Comparison of ENCODE assay signal across 8 cellular contexts in the genomic region with DNA sequence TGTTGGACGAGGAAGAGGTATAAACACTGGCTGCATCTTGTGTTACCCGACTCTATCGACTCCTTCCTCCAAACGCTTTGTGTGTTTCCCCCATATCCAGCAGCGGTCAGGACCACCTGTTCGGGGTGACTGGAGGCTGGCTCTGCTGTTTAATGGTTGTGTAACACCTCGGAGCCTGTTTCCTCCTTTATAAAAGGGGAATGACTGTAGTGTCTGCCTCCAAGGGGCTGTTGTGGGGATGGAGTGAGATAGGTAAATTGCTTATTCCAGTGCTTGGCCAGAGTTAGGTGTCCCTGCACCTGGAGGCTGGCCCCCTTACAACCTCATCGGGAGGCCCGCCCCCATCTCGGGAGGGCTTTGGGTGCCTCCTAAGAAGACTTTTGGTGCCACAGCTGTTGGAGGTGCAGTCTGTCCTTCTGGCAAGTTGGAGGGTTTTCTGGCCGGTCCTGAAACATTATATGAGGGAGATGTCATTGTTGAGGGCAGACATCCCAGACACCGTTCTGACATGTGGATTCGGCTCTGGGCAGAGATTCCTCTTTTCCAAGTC. TPM values are rescaled to one million over a fixed set of nuclear protein-coding genes. Genes with fewer than 3 reads are reported as not detected.
A peak's percentile ranks its signal among the peaks of the same experiment; 100 is the strongest.
DNase-seq lines count a peak whose midpoint lies in the region; ATAC-seq, FAIRE-seq and TF ChIP-seq lines count a peak whose summit lies in the region.

No MANE protein-coding gene starts in this region.

- H3K4me1 ChIP-seq in pancreas = peaks cover 10 to 32% (median 14%) of the 10 kb centered on the region in 3 donors

- H3K4me3 ChIP-seq in epithelial cell of proximal tubule (ENCODE audit: low read depth, low read length) = peak overlapping the region; percentile 96
- H3K4me3 ChIP-seq in pancreas = peak overlapping the region; percentile 55 to 88 (median 80)

- FAIRE-seq in pancreas (lab: Jason Lieb, UNC) = no peak

- no peaks in the 10 kb centered on the region for H3K9me3 ChIP-seq in pancreas

- no peaks in the 10 kb centered on the region for H3K27me3 ChIP-seq in pancreas

- WGBS in pancreas, 2 donors = 0 to 1% methylated on average over 13 of the region's 13 CpGs

- POLR2A ChIA-PET in RWPE1 (lab: Yijun Ruan, JAX; ENCODE audit: low non-redundant PET) = interaction anchor here (0.8 to 1.6 kb wide), 2 partner anchors 17 to 73 kb away, joined by 3 to 5 read pairs; no protein-coding TSS in a partner anchor

- DNase-seq in NCI-H82 (lab: John Stamatoyannopoulos, UW) = peak; percentile 61
- DNase-seq in NCI-H82 treated with DMSO at 0.1 percent for 48 hours (lab: John Stamatoyannopoulos, UW; ENCODE audit: unreplicated experiment) = no peak
- no peak for DNase-seq in RWPE1 (ENCODE audit: low spot score)
- no peak for DNase-seq in epithelial cell of proximal tubule (ENCODE audit: low read depth)
- DNase-seq in pancreas = peak in 3 of 6 donors; percentile 39 to 55 (median 43)
- no peak for DNase-seq in NCI-H524 treated with DMSO at 0.1 percent for 48 hours (lab: John Stamatoyannopoulos, UW)
- DNase-seq in 8988T = no peak

- H3K36me3 ChIP-seq in pancreas = no peaks in the 10 kb centered on the region

- TF ChIP-seq CTCF in RWPE1 (conservative IDR thresholded peaks at IDR 0.05; ENCODE audit: low read depth) = no peak
- no peak for TF ChIP-seq CTCF in epithelial cell of proximal tubule (conservative IDR thresholded peaks at IDR 0.05; ENCODE audit: low read depth, low read length)
- no peak for TF ChIP-seq CTCF in pancreas (IDR thresholded peaks at IDR 0.05)

- CTCF ChIA-PET in RWPE1 (lab: Yijun Ruan, JAX) = no interaction called here

- ATAC-seq in pancreas = peak in 3 of 4 donors; percentile 1 to 6 (median 4)
- no peak for ATAC-seq in GM21825 (IDR thresholded peaks at IDR 0.05; ENCODE audit: unreplicated experiment)

- H3K27ac ChIP-seq in RWPE1 (peak overlapping the region; percentile 92), pancreas (peak overlapping the region; percentile 59 to 78 (median 74))

- intact Hi-C loops in pancreas (cut with DNase I) = no loop called here

RNA-seq across cellular contexts. Expression of a gene that starts 1.1 kb away (rescaled TPM):
- total RNA-seq in epithelial cell of proximal tubule (17.5 and 18.5 TPM in 2 replicates), pancreas (10 to 100 TPM; 44.0 to 78.0 (median 55.5) TPM)
- polyA plus RNA-seq in pancreas = 10 to 100 TPM; 35.4 to 90.1 TPM

RNA-seq across cellular contexts. Expression of a gene that starts 57.9 kb away (rescaled TPM):
- total RNA-seq in epithelial cell of proximal tubule (12.4 and 15.3 TPM in 2 replicates), pancreas (10 to 100 TPM in 3 of 6 donors, 1 to 10 TPM in 3; 8.3 to 13.4 (median 10.5) TPM)
- 1 to 10 TPM; 6.9 to 8.3 TPM for polyA plus RNA-seq in pancreas
